ENCODE assay signal across 11 cellular contexts in the genomic region with DNA sequence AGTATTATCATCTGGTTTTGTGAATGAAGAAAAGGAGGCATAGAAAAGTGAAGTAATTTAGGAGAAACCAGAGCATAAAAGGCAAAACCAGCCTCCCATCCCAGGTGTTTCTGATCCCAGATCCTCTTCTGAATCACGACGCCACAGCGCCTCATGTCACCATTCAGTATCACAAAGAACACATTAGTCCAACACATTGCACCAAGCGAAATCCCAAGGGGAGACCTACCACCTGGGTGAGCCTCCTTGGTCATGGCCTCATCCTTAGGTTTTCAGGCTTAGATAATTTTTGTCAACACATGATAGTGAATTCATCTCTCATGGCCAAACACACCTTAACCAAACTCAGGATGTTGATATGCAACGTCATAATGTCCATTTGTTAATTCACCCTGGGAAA.
"Had no signal": no experiment of that assay in that cellular context is flagged by ENCODE, and none has a peak within 500 bp of the region (broad histone marks: within the 10 kb centered on the region; RNA-seq: fewer than 3 reads in every experiment).

No MANE protein-coding gene starts in this region.

- H3K9me3 ChIP-seq: left lung, mucosa of descending colon had no signal

- H3K27me3 Mint-ChIP-seq: activated CD8-positive, alpha-beta T cell treated with anti-CD3 and anti-CD28 coated beads for 36 hours; naive thymus-derived CD8-positive, alpha-beta T cell had no signal

- DNase-seq: activated CD4-positive, alpha-beta T cell treated with anti-CD3 and anti-CD28 coated beads for 48 hours; activated CD8-positive, alpha-beta T cell treated with anti-CD3 and anti-CD28 coated beads for 36 hours; activated gamma-delta T cell; activated T-cell treated with anti-CD3 and anti-CD28 coated beads, Interleukin-2, amount 50 U/mL, for 48 hours; left lung; mucosa of descending colon; naive thymus-derived CD8-positive, alpha-beta T cell; occipital lobe had no signal

- H3K27me3 ChIP-seq: left lung had no signal

- H3K4me3 Mint-ChIP-seq: activated CD8-positive, alpha-beta T cell treated with anti-CD3 and anti-CD28 coated beads for 36 hours; naive thymus-derived CD8-positive, alpha-beta T cell; T-helper 1 cell treated with Interleukin-12 subunit alpha and Interleukin-12 subunit beta and Interleukin-4 antibody, amounts not matched to agents 30 μg/mL and 1 μg/mL, for 36 hours had no signal

- H3K9me3 Mint-ChIP-seq: activated CD8-positive, alpha-beta T cell treated with anti-CD3 and anti-CD28 coated beads for 36 hours; activated naive CD4-positive, alpha-beta T cell treated with anti-CD3 and anti-CD28 coated beads, Interleukin-2, amount 50 U/mL, for 72 hours; naive thymus-derived CD8-positive, alpha-beta T cell; T-helper 1 cell treated with Interleukin-12 subunit alpha and Interleukin-12 subunit beta and Interleukin-4 antibody, amounts not matched to agents 30 μg/mL and 1 μg/mL, for 36 hours had no signal

- ATAC-seq: activated CD8-positive, alpha-beta T cell treated with anti-CD3 and anti-CD28 coated beads for 36 hours; mucosa of descending colon had no signal

- H3K4me3 ChIP-seq: left lung, mucosa of descending colon had no signal

- H3K27ac Mint-ChIP-seq: activated CD8-positive, alpha-beta T cell treated with anti-CD3 and anti-CD28 coated beads for 36 hours; progenitor cell of endocrine pancreas; T-helper 1 cell treated with Interleukin-12 subunit alpha and Interleukin-12 subunit beta and Interleukin-4 antibody, amounts not matched to agents 30 μg/mL and 1 μg/mL, for 36 hours had no signal

- H3K27ac ChIP-seq: left lung had no signal

- H3K4me1 ChIP-seq: left lung had no signal

- H3K36me3 Mint-ChIP-seq: activated naive CD4-positive, alpha-beta T cell treated with anti-CD3 and anti-CD28 coated beads, Interleukin-2, amount 50 U/mL, for 72 hours had no signal
